Comparison of ENCODE assay signal across 8 cellular contexts in genomic region chr17:7177954-7178477, GRCh38. TPM values are rescaled to one million over a fixed set of nuclear protein-coding genes. Genes with fewer than 3 reads are reported as not detected.
DNase-seq lines count a peak whose midpoint lies in the region; ATAC-seq and TF ChIP-seq lines count a peak whose summit lies in the region.

No MANE protein-coding gene starts in this region.

- no peaks in the 10 kb centered on the region for H3K79me2 ChIP-seq in SK-N-SH (ENCODE audit: insufficient read depth)

- H3F3A ChIP-seq in SK-N-SH (replicated peaks; ENCODE audit: insufficient read depth): peaks cover 3% of the 10 kb centered on the region

- H3K36me3 ChIP-seq in SK-N-SH (replicated peaks in 1 of 2; ENCODE audit: control insufficient read depth in 1 of 2, insufficient read depth in 2 of 2, low read length in 1 of 2) (no peaks in the 10 kb centered on the region), gastrocnemius medialis (no peaks in the 10 kb centered on the region)

- H2AFZ ChIP-seq in SK-N-SH (ENCODE audit: low read depth): peak overlapping the region; percentile 68; the same call in 1 of the 2 replicates

- no peak for TF ChIP-seq POLR2A in gastrocnemius medialis (IDR thresholded peaks at IDR 0.05)

- H3K27ac ChIP-seq in SK-N-SH (ENCODE audit: low read depth in 2 of 2, low read length in 1 of 2) (no peak overlapping the region), gastrocnemius medialis (no peak overlapping the region)

- TF ChIP-seq CTCF in SK-N-SH (IDR thresholded peaks at IDR 0.05) (no peak), fibroblast of mammary gland (conservative IDR thresholded peaks at IDR 0.05; ENCODE audit: control insufficient read depth, insufficient read depth, low read depth, low read length) (no peak), gastrocnemius medialis (IDR thresholded peaks at IDR 0.05 in 4 of 5, conservative IDR thresholded peaks at IDR 0.05 in 1 of 5) (no peak)

- peaks cover 9% of the 10 kb centered on the region for H3K4me1 Mint-ChIP-seq in activated CD8-positive, alpha-beta memory T cell treated with anti-CD3 and anti-CD28 coated beads, Interleukin-2, amount 10 ng/mL, durations not matched to agents 7 days and 5 days

- H4K20me1 ChIP-seq in SK-N-SH (ENCODE audit: insufficient read depth): no peaks in the 10 kb centered on the region

- intact Hi-C loops in gastrocnemius medialis (cut with DNase I; ENCODE audit: low total_unique reads): loop anchor here (5.0 kb wide), 1 partner anchor 126 kb away; no protein-coding TSS in a partner anchor

- H3K27me3 Mint-ChIP-seq in activated CD8-positive, alpha-beta memory T cell treated with anti-CD3 and anti-CD28 coated beads, Interleukin-2, amount 10 ng/mL, durations not matched to agents 7 days and 5 days: peaks cover 14% of the 10 kb centered on the region

- H3K4me3 ChIP-seq in SK-N-SH (ENCODE audit: low read depth in 2 of 2, low read length in 1 of 2): peak overlapping the region; percentile 38 to 56
- H3K4me3 ChIP-seq in fibroblast of mammary gland (ENCODE audit: control insufficient read depth, low read depth, low read length): peak overlapping the region; percentile 33
- peak overlapping the region; percentile 35 to 54 (median 44) for H3K4me3 ChIP-seq in gastrocnemius medialis

- peak overlapping the region; percentile 93 for H3K4me2 ChIP-seq in SK-N-SH

- DNase-seq in activated CD8-positive, alpha-beta memory T cell treated with anti-CD3 and anti-CD28 coated beads, Interleukin-2, amount 10 ng/mL, durations not matched to agents 7 days and 5 days: no peak
- DNase-seq in activated CD8-positive, alpha-beta memory T cell treated with anti-CD3 and anti-CD28 coated beads, Interleukin-2, amount 50 U/mL, for 4 hours: no peak
- DNase-seq in SK-N-SH (peak; percentile 70), fibroblast of mammary gland (ENCODE audit: low read depth) (peak; percentile 40), gastrocnemius medialis (no peak)
- DNase-seq in stimulated activated CD4-positive, alpha-beta T cell treated with anti-CD3 and anti-CD28 coated beads, Interleukin-4, amount 100 ng/mL, for 24 hours: no peak

- TF ChIP-seq EP300 in SK-N-SH (IDR thresholded peaks at IDR 0.05; ENCODE audit: borderline replicate concordance in 1 of 2, low read depth in 1 of 2, low read length in 1 of 2): no peak

- ATAC-seq in activated CD8-positive, alpha-beta memory T cell treated with anti-CD3 and anti-CD28 coated beads, Interleukin-2, amount 10 ng/mL, durations not matched to agents 7 days and 5 days: no peak
- no peak for ATAC-seq in gastrocnemius medialis
- no peak for ATAC-seq in GM21423 (IDR thresholded peaks at IDR 0.05; ENCODE audit: unreplicated experiment)
- no peak for ATAC-seq in GM19023 (IDR thresholded peaks at IDR 0.05; ENCODE audit: unreplicated experiment)

- no peak for TF ChIP-seq RAD21 in SK-N-SH (IDR thresholded peaks at IDR 0.05; ENCODE audit: low read length)

- CTCF ChIA-PET in activated CD8-positive, alpha-beta memory T cell treated with anti-CD3 and anti-CD28 coated beads, Interleukin-2, amount 10 ng/mL, durations not matched to agents 7 days and 5 days (lab: Charles Lee): interaction anchor here (0.9 to 3.6 kb wide), 26 partner anchors 8 to 264 kb away, joined by 3 to 41 read pairs (median 4); partner anchors contain the start of genes BCL6B, SLC16A11 and SLC16A13
- CTCF ChIA-PET in SK-N-SH (lab: Yijun Ruan, JAX): interaction anchor here (0.6 to 12.9 kb wide), 39 partner anchors 8 to 174 kb away, joined by 3 to 217 read pairs (median 7); partner anchors contain the start of genes ASGR2, CLEC10A, SLC16A11 and SLC2A4

- no peaks in the 10 kb centered on the region for H3K9me2 ChIP-seq in SK-N-SH

- H3K4me1 ChIP-seq in SK-N-SH (ENCODE audit: control insufficient read depth in 1 of 2, insufficient read depth in 2 of 2, low read depth in 1 of 2, low read length in 1 of 2) (peaks cover 0 to 8% of the 10 kb centered on the region in 2 experiments; a peak in 1 of 4 replicates), gastrocnemius medialis (peaks cover 8% of the 10 kb centered on the region in 2 donors)

- no peaks in the 10 kb centered on the region for H3K9me3 Mint-ChIP-seq in activated CD8-positive, alpha-beta memory T cell treated with anti-CD3 and anti-CD28 coated beads, Interleukin-2, amount 10 ng/mL, durations not matched to agents 7 days and 5 days (ENCODE audit: low read depth)

- H3K4me3 Mint-ChIP-seq in activated CD8-positive, alpha-beta memory T cell treated with anti-CD3 and anti-CD28 coated beads, Interleukin-2, amount 10 ng/mL, durations not matched to agents 7 days and 5 days: peak overlapping the region; percentile 53

- no peaks in the 10 kb centered on the region for H3K36me3 Mint-ChIP-seq in activated CD8-positive, alpha-beta memory T cell treated with anti-CD3 and anti-CD28 coated beads, Interleukin-2, amount 10 ng/mL, durations not matched to agents 7 days and 5 days

- POLR2A ChIA-PET in SK-N-SH (lab: Yijun Ruan, JAX): interaction anchor here (1.2 to 1.5 kb wide), 3 partner anchors 10 to 20 kb away, joined by 3 to 5 read pairs (median 4); no protein-coding TSS in a partner anchor

- no peak overlapping the region for H3K27ac Mint-ChIP-seq in activated CD8-positive, alpha-beta memory T cell treated with anti-CD3 and anti-CD28 coated beads, Interleukin-2, amount 10 ng/mL, durations not matched to agents 7 days and 5 days

- in situ Hi-C loops in gastrocnemius medialis (cut with MboI; ENCODE audit: low sequenced_read_pairs in 4 of 4): no loop called here

- H3K9me3 ChIP-seq in SK-N-SH: no peaks in the 10 kb centered on the region
- no peaks in the 10 kb centered on the region for H3K9me3 ChIP-seq in gastrocnemius medialis

- WGBS in SK-N-SH (ENCODE audit: low lambda C conversion rate): 25% methylated on average over 16 of the region's 18 CpGs

- H3K27me3 ChIP-seq in SK-N-SH (ENCODE audit: insufficient read depth) (no peaks in the 10 kb centered on the region), gastrocnemius medialis (peaks cover 39 to 52% (median 45%) of the 10 kb centered on the region in 3 donors)

- H3K9ac ChIP-seq in SK-N-SH: peak overlapping the region; percentile 35; the same call in 1 of the 2 replicates

TF ChIP-seq in SK-N-SH, 30 proteins besides CTCF, POLR2A, EP300 and RAD21:
- TF ChIP-seq TCF12 (IDR thresholded peaks at IDR 0.05) (no peak), NRF1 (IDR thresholded peaks at IDR 0.05; ENCODE audit: low read depth, low read length) (no peak), CHD2 (IDR thresholded peaks at IDR 0.05; ENCODE audit: low read length, partially characterized antibody) (no peak), USF2 (IDR thresholded peaks at IDR 0.05; ENCODE audit: borderline replicate concordance, low read depth, low read length) (no peak), MAX (IDR thresholded peaks at IDR 0.05; ENCODE audit: low read depth) (no peak), MEF2A (IDR thresholded peaks at IDR 0.05; ENCODE audit: borderline replicate concordance, low read depth) (no peak)

RNA-seq across cellular contexts. Expression of gene ASGR1, which starts 1.2 kb away (rescaled TPM):
- total RNA-seq in activated CD8-positive, alpha-beta memory T cell treated with anti-CD3 and anti-CD28 coated beads, Interleukin-2, amount 10 ng/mL, durations not matched to agents 7 days and 5 days: under 1 TPM; 0.35 to 0.38 TPM
- 2.0 and 2.1 TPM in 2 replicates for polyA plus RNA-seq in SK-N-SH (2012; rRNA removed)
- polyA plus RNA-seq in SK-N-SH (2012; cell fraction: cytosol; rRNA removed): 0.46 and 0.73 TPM in 2 replicates
- 14.5 and 19.7 TPM in 2 replicates for polyA plus RNA-seq in SK-N-SH (2012; cell fraction: nucleus; rRNA removed)
- total RNA-seq in gastrocnemius medialis: 1 to 10 TPM in 1 of 4 donors, under 1 TPM in 1, not detected in 2; 0.81 to 1.8 TPM

RNA-seq across cellular contexts. Expression of gene DLG4, which starts 41.6 kb away (rescaled TPM):
- total RNA-seq in activated CD8-positive, alpha-beta memory T cell treated with anti-CD3 and anti-CD28 coated beads, Interleukin-2, amount 10 ng/mL, durations not matched to agents 7 days and 5 days: 1 to 10 TPM; 4.9 to 5.3 TPM
- 22.1 and 30.5 TPM in 2 replicates for polyA plus RNA-seq in SK-N-SH (2012; rRNA removed)
- 14.0 and 19.9 TPM in 2 replicates for polyA plus RNA-seq in SK-N-SH (2012; cell fraction: cytosol; rRNA removed)
- polyA plus RNA-seq in SK-N-SH (2012; cell fraction: nucleus; rRNA removed): 74.2 and 83.3 TPM in 2 replicates
- total RNA-seq in gastrocnemius medialis: 1 to 10 TPM; 3.5 to 6.7 (median 5.3) TPM

RNA-seq across cellular contexts. Expression of gene ACADVL, which starts 41.7 kb away (rescaled TPM):
- 100 to 1,000 TPM; 411 to 423 TPM for total RNA-seq in activated CD8-positive, alpha-beta memory T cell treated with anti-CD3 and anti-CD28 coated beads, Interleukin-2, amount 10 ng/mL, durations not matched to agents 7 days and 5 days
- 635 and 796 TPM in 2 replicates for polyA plus RNA-seq in SK-N-SH (2012; rRNA removed)
- polyA plus RNA-seq in SK-N-SH (2012; cell fraction: cytosol; rRNA removed): 137 and 176 TPM in 2 replicates
- polyA plus RNA-seq in SK-N-SH (2012; cell fraction: nucleus; rRNA removed): 6,138 and 6,607 TPM in 2 replicates
- total RNA-seq in gastrocnemius medialis: 1,000 to 10,000 TPM in 3 of 4 donors, 100 to 1,000 TPM in 1; 771 to 1,217 (median 1,086) TPM

RNA-seq across cellular contexts. Expression of gene DVL2, which starts 56.3 kb away (rescaled TPM):
- 10 to 100 TPM; 52.7 to 62.0 TPM for total RNA-seq in activated CD8-positive, alpha-beta memory T cell treated with anti-CD3 and anti-CD28 coated beads, Interleukin-2, amount 10 ng/mL, durations not matched to agents 7 days and 5 days
- 6.9 and 8.3 TPM in 2 replicates for polyA plus RNA-seq in SK-N-SH (2012; rRNA removed)
- polyA plus RNA-seq in SK-N-SH (2012; cell fraction: cytosol; rRNA removed): 4.9 and 7.1 TPM in 2 replicates
- 17.8 and 26.4 TPM in 2 replicates for polyA plus RNA-seq in SK-N-SH (2012; cell fraction: nucleus; rRNA removed)
- total RNA-seq in gastrocnemius medialis: 10 to 100 TPM; 15.5 to 22.6 (median 20.5) TPM

Comparison
In these comparisons a context has a peak if more than half of its experiments do, and no peak if none do; other contexts are left out.
1. DNase-seq: peak in SK-N-SH (single experiment) and fibroblast of mammary gland (single experiment); none in activated CD8-positive, alpha-beta memory T cell treated with anti-CD3 and anti-CD28 coated beads, Interleukin-2, amount 10 ng/mL, durations not matched to agents 7 days and 5 days (single experiment), activated CD8-positive, alpha-beta memory T cell treated with anti-CD3 and anti-CD28 coated beads, Interleukin-2, amount 50 U/mL, for 4 hours (single experiment), gastrocnemius medialis (0 of 2) and stimulated activated CD4-positive, alpha-beta T cell treated with anti-CD3 and anti-CD28 coated beads, Interleukin-4, amount 100 ng/mL, for 24 hours (single experiment).
2. Peak in every context shown above with its lines, with median percentiles within 50 percentile points of each other: H3K4me3 ChIP-seq.